In the genomic region with DNA sequence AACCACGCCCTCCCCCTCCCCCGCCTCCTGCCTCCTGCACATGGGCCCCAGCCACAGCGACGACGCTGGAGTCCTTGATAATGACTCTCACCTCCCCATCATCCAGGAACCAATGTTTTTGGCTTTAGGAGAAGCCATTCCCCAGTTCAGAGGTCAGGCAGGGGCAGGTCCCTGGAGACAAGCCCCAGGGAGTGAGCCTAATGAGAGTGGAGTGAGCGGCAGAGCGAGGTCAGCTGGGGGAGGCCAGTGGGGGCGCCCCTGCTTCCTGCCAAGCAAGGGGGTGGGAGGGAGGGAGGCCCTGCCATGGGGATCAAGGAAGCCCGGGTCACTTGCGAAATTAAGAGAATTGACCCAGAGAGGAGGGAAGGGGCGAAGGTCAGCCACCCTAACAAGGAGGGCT, we compare ENCODE assay signal across 18 cellular contexts.
"Had no signal": no experiment of that assay in that cellular context is flagged by ENCODE, and none has a peak within 500 bp of the region (broad histone marks: within the 10 kb centered on the region; RNA-seq: fewer than 3 reads in every experiment).

No MANE protein-coding gene starts in this region.

- H3K4me1 Mint-ChIP-seq: memory B cell had no signal

- H3K27ac Mint-ChIP-seq: memory B cell; natural killer cell treated with Interleukin-12 subunit alpha and Interleukin-12 subunit beta and Interleukin-15 and Interleukin-18, amount 100 ng/mL, for 72 hours had no signal

- H3K9me3 Mint-ChIP-seq: memory B cell; natural killer cell treated with Interleukin-12 subunit alpha and Interleukin-12 subunit beta and Interleukin-15 and Interleukin-18, amount 100 ng/mL, for 72 hours had no signal

- H3K4me3 Mint-ChIP-seq: memory B cell; natural killer cell treated with Interleukin-12 subunit alpha and Interleukin-12 subunit beta and Interleukin-15 and Interleukin-18, amount 100 ng/mL, for 72 hours had no signal

- ATAC-seq: esophagus mucosa; heart right ventricle; lower lobe of right lung; natural killer cell treated with Interleukin-12 subunit alpha and Interleukin-12 subunit beta and Interleukin-15 and Interleukin-18, amount 100 ng/mL, for 72 hours had no signal

- H3K27ac ChIP-seq: heart right ventricle, left ventricle myocardium inferior, lower lobe of right lung, right atrium auricular region, stomach had no signal

- DNase-seq: effector memory CD4-positive, alpha-beta T cell; heart right ventricle; hypothalamus; islet precursor cell; left ventricle myocardium inferior; lower lobe of right lung; midbrain; posterior cingulate gyrus; small intestine; stimulated activated CD4-positive, alpha-beta T cell treated with anti-CD3 and anti-CD28 coated beads, Interleukin-12 subunit alpha, Interleukin-12 subunit beta, amount 100 ng/mL, for 4 hours; stimulated activated naive CD4-positive, alpha-beta T cell; stomach; substantia nigra; trophoblast cell had no signal

- H3K36me3 Mint-ChIP-seq: memory B cell; natural killer cell treated with Interleukin-12 subunit alpha and Interleukin-12 subunit beta and Interleukin-15 and Interleukin-18, amount 100 ng/mL, for 72 hours had no signal
